Comparison of ENCODE assay signal across 25 cellular contexts in genomic region chr7:133904766-133905165, GRCh38.
"Had no signal": no experiment of that assay in that cellular context is flagged by ENCODE, and none has a peak within 500 bp of the region (broad histone marks: within the 10 kb centered on the region; RNA-seq: fewer than 3 reads in every experiment).

No MANE protein-coding gene starts in this region.

- ATAC-seq: activated CD8-positive, alpha-beta memory T cell treated with anti-CD3 and anti-CD28 coated beads, Interleukin-2, amount 10 ng/mL, durations not matched to agents 7 days and 5 days; SK-N-SH treated with all-trans-retinoic acid at 6 μM for 48 hours had no signal

- H3K4me1 Mint-ChIP-seq: activated B cell treated with CpG ODN at 0.5 μM for 24 hours; activated CD4-positive, alpha-beta T cell treated with anti-CD3 and anti-CD28 coated beads, Interleukin-2, amount 10 ng/mL, durations not matched to agents 24 days and 14 days; activated CD8-positive, alpha-beta memory T cell treated with anti-CD3 and anti-CD28 coated beads, Interleukin-2, amount 10 ng/mL, durations not matched to agents 7 days and 5 days; brain; central memory CD8-positive, alpha-beta T cell had no signal

- H3K27ac Mint-ChIP-seq: activated B cell treated with CpG ODN at 0.5 μM for 24 hours; activated CD4-positive, alpha-beta T cell treated with anti-CD3 and anti-CD28 coated beads, Interleukin-2, amount 10 ng/mL, durations not matched to agents 24 days and 14 days; activated CD8-positive, alpha-beta memory T cell treated with anti-CD3 and anti-CD28 coated beads, Interleukin-2, amount 10 ng/mL, durations not matched to agents 7 days and 5 days; activated naive CD8-positive, alpha-beta T cell; activated T-cell treated with anti-CD3 and anti-CD28 coated beads, Interleukin-2, amount 50 U/mL, for 24 hours; activated T-helper 1 cell treated with anti-CD3 and anti-CD28 coated beads, Interleukin-12 subunit alpha, Interleukin-12 subunit beta, Interleukin-2, Interleukin-4 antibody, amounts not matched to agents 30 ng/mL and 10 ng/mL and 1 ng/mL, durations not matched to agents 14 hours and 24 hours and 36 hours; T-helper 1 cell treated with Interleukin-12 subunit alpha and Interleukin-12 subunit beta and Interleukin-4 antibody, amounts not matched to agents 30 μg/mL and 1 μg/mL, for 36 hours had no signal

- H3K9me3 Mint-ChIP-seq: activated B cell treated with CpG ODN at 0.5 μM for 24 hours; activated CD4-positive, alpha-beta T cell treated with anti-CD3 and anti-CD28 coated beads, Interleukin-2, amount 10 ng/mL, durations not matched to agents 24 days and 14 days; activated T-helper 1 cell treated with anti-CD3 and anti-CD28 coated beads, Interleukin-12 subunit alpha, Interleukin-12 subunit beta, Interleukin-2, Interleukin-4 antibody, amounts not matched to agents 30 ng/mL and 10 ng/mL and 1 ng/mL, durations not matched to agents 14 hours and 24 hours and 36 hours; brain; central memory CD8-positive, alpha-beta T cell; T-helper 1 cell treated with Interleukin-12 subunit alpha and Interleukin-12 subunit beta and Interleukin-4 antibody, amounts not matched to agents 30 μg/mL and 1 μg/mL, for 36 hours had no signal

- H3K27me3 ChIP-seq: Peyer's patch, SJCRH30 had no signal

- DNase-seq: activated B cell treated with CpG ODN at 0.5 μM for 24 hours; activated CD4-positive, alpha-beta T cell treated with anti-CD3 and anti-CD28 coated beads for 1 hour; activated CD4-positive, alpha-beta T cell treated with anti-CD3 and anti-CD28 coated beads, Interleukin-2, amount 10 ng/mL, durations not matched to agents 24 days and 14 days; activated CD4-positive, alpha-beta T cell treated with anti-CD3 and anti-CD28 coated beads, Interleukin-2, amount 50 U/mL, for 48 hours; activated CD8-positive, alpha-beta memory T cell treated with anti-CD3 and anti-CD28 coated beads, Interleukin-2, amount 10 ng/mL, durations not matched to agents 7 days and 5 days; activated effector memory CD4-positive, alpha-beta T cell treated with Interleukin-2 at 50 U/mL for 16 hours; activated naive CD4-positive, alpha-beta T cell; activated T-cell treated with anti-CD3 and anti-CD28 coated beads, Interleukin-2, amount 50 U/mL, for 24 hours; amygdala; Kasumi-1; KBM-7; NCI-H446; NCI-H524; NCI-H748 treated with DMSO at 0.1 percent for 48 hours; Peyer's patch; Right ventricle myocardium superior; SJCRH30; T-helper 9 cell had no signal

- H3K27ac ChIP-seq: Peyer's patch, RWPE1, SJCRH30 had no signal

- H3K27me3 Mint-ChIP-seq: activated B cell treated with CpG ODN at 0.5 μM for 24 hours; activated CD4-positive, alpha-beta T cell treated with anti-CD3 and anti-CD28 coated beads, Interleukin-2, amount 10 ng/mL, durations not matched to agents 24 days and 14 days; activated CD8-positive, alpha-beta memory T cell treated with anti-CD3 and anti-CD28 coated beads, Interleukin-2, amount 10 ng/mL, durations not matched to agents 7 days and 5 days; activated naive CD8-positive, alpha-beta T cell; activated T-cell treated with anti-CD3 and anti-CD28 coated beads, Interleukin-2, amount 50 U/mL, for 24 hours; brain; central memory CD8-positive, alpha-beta T cell had no signal

- H3K4me3 Mint-ChIP-seq: activated B cell treated with CpG ODN at 0.5 μM for 24 hours; activated CD4-positive, alpha-beta T cell treated with anti-CD3 and anti-CD28 coated beads, Interleukin-2, amount 10 ng/mL, durations not matched to agents 24 days and 14 days; activated CD8-positive, alpha-beta memory T cell treated with anti-CD3 and anti-CD28 coated beads, Interleukin-2, amount 10 ng/mL, durations not matched to agents 7 days and 5 days; activated naive CD8-positive, alpha-beta T cell; activated T-cell treated with anti-CD3 and anti-CD28 coated beads, Interleukin-2, amount 50 U/mL, for 24 hours; activated T-helper 1 cell treated with anti-CD3 and anti-CD28 coated beads, Interleukin-12 subunit alpha, Interleukin-12 subunit beta, Interleukin-2, Interleukin-4 antibody, amounts not matched to agents 30 ng/mL and 10 ng/mL and 1 ng/mL, durations not matched to agents 14 hours and 24 hours and 36 hours; brain; central memory CD8-positive, alpha-beta T cell; T-helper 1 cell treated with Interleukin-12 subunit alpha and Interleukin-12 subunit beta and Interleukin-4 antibody, amounts not matched to agents 30 μg/mL and 1 μg/mL, for 36 hours had no signal

- H3K4me1 ChIP-seq: Peyer's patch, SJCRH30 had no signal

- H3K4me3 ChIP-seq: Peyer's patch, SJCRH30 had no signal

- H3K36me3 ChIP-seq: Peyer's patch, SJCRH30 had no signal

- H3K36me3 Mint-ChIP-seq: activated CD8-positive, alpha-beta memory T cell treated with anti-CD3 and anti-CD28 coated beads, Interleukin-2, amount 10 ng/mL, durations not matched to agents 7 days and 5 days had no signal
